15 cellular contexts compared by ENCODE assay signal in the genomic region with DNA sequence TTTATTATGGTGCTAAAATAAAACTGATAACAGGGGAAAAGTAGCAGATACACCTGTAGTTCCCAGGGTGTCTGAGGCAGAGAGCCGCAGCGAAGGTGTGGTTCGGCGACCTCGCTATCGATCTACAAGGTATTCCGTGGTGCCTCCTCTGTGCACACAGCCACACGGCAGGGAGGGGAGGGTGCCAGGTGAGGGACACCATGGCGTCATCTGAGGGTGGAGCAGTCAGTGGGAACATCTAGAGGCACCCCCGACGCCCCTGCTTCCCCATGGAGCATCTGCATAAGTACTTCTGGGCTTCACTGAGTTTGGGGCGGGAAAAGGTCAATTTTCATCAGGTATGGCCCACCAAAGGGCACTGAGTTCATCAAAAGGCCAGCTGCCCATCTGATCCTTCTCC.
A peak's percentile ranks its signal among the peaks of the same experiment; 100 is the strongest.
DNase-seq lines count a peak whose midpoint lies in the region; ATAC-seq and TF ChIP-seq lines count a peak whose summit lies in the region.
"Had no signal": no experiment of that assay in that cellular context is flagged by ENCODE, and none has a peak within 500 bp of the region (broad histone marks: within the 10 kb centered on the region; RNA-seq: fewer than 3 reads in every experiment).

No MANE protein-coding gene starts in this region.

- DNase-seq in left cardiac atrium (peak; percentile 7), left ventricle myocardium inferior (no peak), glutamatergic neuron (peak; percentile 2), neuronal stem cell (ENCODE audit: low spot score) (no peak), DMS153 (lab: John Stamatoyannopoulos, UW) (no peak)
- no peak for DNase-seq in activated naive CD4-positive, alpha-beta T cell treated with anti-CD3 and anti-CD28 coated beads for 36 hours
- DNase-seq: 8988T; CD4-positive, alpha-beta memory T cell; DMS79 treated with DMSO at 0.1 percent for 48 hours; GF-D8; GOT3; H9 had no signal

- peaks cover 5% of the 10 kb centered on the region for H3K36me3 Mint-ChIP-seq in glutamatergic neuron (ENCODE audit: unreplicated experiment)
- H3K36me3 Mint-ChIP-seq in activated naive CD4-positive, alpha-beta T cell treated with anti-CD3 and anti-CD28 coated beads for 36 hours (ENCODE audit: low read depth) = no peaks in the 10 kb centered on the region
- H3K36me3 Mint-ChIP-seq: CD14-positive monocyte; CD4-positive, alpha-beta memory T cell had no signal

- H3K27me3 ChIP-seq in left ventricle myocardium inferior (ENCODE audit: low read depth) = peaks cover 40% of the 10 kb centered on the region
- H3K27me3 ChIP-seq in neuronal stem cell (ENCODE audit: control insufficient read depth in 3 of 3, insufficient read depth in 3 of 3, low read depth in 1 of 3, low read length in 3 of 3) = peaks cover 0 to 1% (median 0%) of the 10 kb centered on the region in 3 experiments
- H3K27me3 ChIP-seq: BLaER1 had no signal

- H2BK12ac ChIP-seq in neuronal stem cell (ENCODE audit: low read length) = no peak overlapping the region

- peaks cover 4% of the 10 kb centered on the region for H3K9me3 Mint-ChIP-seq in glutamatergic neuron (ENCODE audit: unreplicated experiment)
- H3K9me3 Mint-ChIP-seq in activated naive CD4-positive, alpha-beta T cell treated with anti-CD3 and anti-CD28 coated beads for 36 hours = peaks cover 4% of the 10 kb centered on the region

- peaks cover 3% of the 10 kb centered on the region for H3K27me3 Mint-ChIP-seq in glutamatergic neuron (ENCODE audit: unreplicated experiment)
- H3K27me3 Mint-ChIP-seq in activated naive CD4-positive, alpha-beta T cell treated with anti-CD3 and anti-CD28 coated beads for 36 hours (ENCODE audit: low read depth) = no peaks in the 10 kb centered on the region

- H3K4me1 Mint-ChIP-seq in glutamatergic neuron (ENCODE audit: low read depth, unreplicated experiment) = peaks cover 1% of the 10 kb centered on the region
- no peaks in the 10 kb centered on the region for H3K4me1 Mint-ChIP-seq in activated naive CD4-positive, alpha-beta T cell treated with anti-CD3 and anti-CD28 coated beads for 36 hours (ENCODE audit: low read depth)
- H3K4me1 Mint-ChIP-seq: CD14-positive monocyte; CD4-positive, alpha-beta memory T cell had no signal

- H3K4me1 ChIP-seq in left ventricle myocardium inferior (no peaks in the 10 kb centered on the region), neuronal stem cell (ENCODE audit: control insufficient read depth in 2 of 2, insufficient read depth in 1 of 2, low read depth in 1 of 2, low read length in 2 of 2) (no peaks in the 10 kb centered on the region)

- no peak overlapping the region for H3K27ac Mint-ChIP-seq in glutamatergic neuron (ENCODE audit: unreplicated experiment)
- H3K27ac Mint-ChIP-seq in activated naive CD4-positive, alpha-beta T cell treated with anti-CD3 and anti-CD28 coated beads for 36 hours = no peak overlapping the region
- H3K27ac Mint-ChIP-seq: CD14-positive monocyte; CD4-positive, alpha-beta memory T cell; H9 had no signal

- WGBS in neuronal stem cell (ENCODE audit: extremely low coverage in 2 of 2, insufficient read length in 2 of 2, insufficient replicate concordance in 1 of 2), 2 donors = no CpG with 5 or more reads among the region's 12 CpGs

- H3K9ac ChIP-seq in neuronal stem cell (ENCODE audit: low read depth, low read length, poor library complexity) = no peak overlapping the region
- H3K9ac ChIP-seq: BLaER1 had no signal

- H3K4ac ChIP-seq in neuronal stem cell (ENCODE audit: low read length) = no peak overlapping the region

- no peak overlapping the region for H2BK5ac ChIP-seq in neuronal stem cell (ENCODE audit: low read length)

- TF ChIP-seq CTCF in left ventricle myocardium inferior (IDR thresholded peaks at IDR 0.05; ENCODE audit: borderline replicate concordance) (no peak), glutamatergic neuron (IDR thresholded peaks at IDR 0.05; ENCODE audit: partially characterized antibody, unreplicated experiment) (no peak)

- no peak overlapping the region for H4K8ac ChIP-seq in neuronal stem cell (ENCODE audit: low read depth, low read length)

- CTCF ChIA-PET in activated naive CD4-positive, alpha-beta T cell treated with anti-CD3 and anti-CD28 coated beads for 36 hours (lab: Charles Lee) = no interaction called here

- H3K4me3 ChIP-seq in left ventricle myocardium inferior (no peak overlapping the region), neuronal stem cell (ENCODE audit: low read length in 2 of 2) (peak overlapping the region in 1 of 2 donors; percentile 53)
- H3K4me3 ChIP-seq: BLaER1 had no signal

- H3K23ac ChIP-seq in neuronal stem cell (ENCODE audit: low read depth, low read length, poor library complexity) = peak overlapping the region; percentile 5

- no peak overlapping the region for H3K18ac ChIP-seq in neuronal stem cell (ENCODE audit: low read length)

- H2AK5ac ChIP-seq in neuronal stem cell (ENCODE audit: low read depth, low read length) = no peak overlapping the region

- H2BK120ac ChIP-seq in neuronal stem cell (ENCODE audit: low read depth, low read length) = no peak overlapping the region

- no peak for ATAC-seq in left cardiac atrium
- no peak for ATAC-seq in GM21619 (IDR thresholded peaks at IDR 0.05; ENCODE audit: unreplicated experiment)

- H3K9me3 ChIP-seq in left ventricle myocardium inferior (replicated peaks) (peaks cover 3% of the 10 kb centered on the region), neuronal stem cell (replicated peaks in 1 of 2; ENCODE audit: control insufficient read depth in 2 of 2, insufficient read depth in 1 of 2, low read depth in 1 of 2, low read length in 2 of 2) (peaks cover 0 to 5% of the 10 kb centered on the region in 2 donors)
- H3K9me3 ChIP-seq: BLaER1 had no signal

- H3K14ac ChIP-seq in neuronal stem cell (ENCODE audit: low read length) = no peak overlapping the region

- H3K4me3 Mint-ChIP-seq in glutamatergic neuron (ENCODE audit: unreplicated experiment) = no peak overlapping the region
- H3K4me3 Mint-ChIP-seq in activated naive CD4-positive, alpha-beta T cell treated with anti-CD3 and anti-CD28 coated beads for 36 hours = no peak overlapping the region
- H3K4me3 Mint-ChIP-seq: CD14-positive monocyte; CD4-positive, alpha-beta memory T cell; H9 had no signal

- no peak overlapping the region for H2AFZ ChIP-seq in neuronal stem cell (ENCODE audit: low read length)

- H3K4me2 ChIP-seq in neuronal stem cell (ENCODE audit: insufficient read depth, low read length, poor library complexity, severe bottlenecking) = no peak overlapping the region
- H3K4me2 ChIP-seq: BLaER1 had no signal

- no peak overlapping the region for H2BK15ac ChIP-seq in neuronal stem cell (ENCODE audit: low read length)

- H3K36me3 ChIP-seq in left ventricle myocardium inferior (no peaks in the 10 kb centered on the region), neuronal stem cell (replicated peaks in 1 of 2; ENCODE audit: control insufficient read depth in 2 of 2, insufficient read depth in 2 of 2, low read length in 2 of 2) (no peaks in the 10 kb centered on the region)
- H3K36me3 ChIP-seq: BLaER1 had no signal

- intact Hi-C loops in left cardiac atrium (cut with DNase I) (no loop called here), left ventricle myocardium inferior (cut with micrococcal nuclease) (no loop called here)
- intact Hi-C loops in activated naive CD4-positive, alpha-beta T cell treated with anti-CD3 and anti-CD28 coated beads for 36 hours (cut with micrococcal nuclease) = no loop called here

- no peak overlapping the region for H4K91ac ChIP-seq in neuronal stem cell (ENCODE audit: low read depth, low read length, poor library complexity)

- H3K27ac ChIP-seq in left ventricle myocardium inferior (replicated peaks) = no peak overlapping the region
- no peak overlapping the region for H3K27ac ChIP-seq in neuronal stem cell (replicated peaks; ENCODE audit: low read length)
- H3K27ac ChIP-seq: BLaER1 had no signal

- H3K79me1 ChIP-seq in neuronal stem cell (ENCODE audit: low read depth, low read length) = no peaks in the 10 kb centered on the region

Comparison
In these comparisons a context has a peak if more than half of its experiments do, and no peak if none do; other contexts are left out.
1. DNase-seq: peak in left cardiac atrium (single experiment) and glutamatergic neuron (single experiment); none in left ventricle myocardium inferior (single experiment), neuronal stem cell (single experiment), activated naive CD4-positive, alpha-beta T cell treated with anti-CD3 and anti-CD28 coated beads for 36 hours (single experiment) and DMS153 (single experiment).